1 cellular context compared by ENCODE assay signal in genomic region chr15:73826711-73827243, GRCh38.
A peak's percentile ranks its signal among the peaks of the same experiment; 100 is the strongest.
TF ChIP-seq lines count a peak whose summit lies in the region.

No MANE protein-coding gene starts in this region.

TF ChIP-seq in IMR-90, 13 proteins besides CTCF, POLR2A, EP300 and RAD21:
- peak; percentile 16; the same call in 1 of the 2 replicates for TF ChIP-seq USF2 (IDR thresholded peaks at IDR 0.05; ENCODE audit: low read depth, low read length)
- no peak for TF ChIP-seq BHLHE40 (IDR thresholded peaks at IDR 0.05; ENCODE audit: low read depth, low read length)
- TF ChIP-seq FOS (IDR thresholded peaks at IDR 0.05; ENCODE audit: low read depth, low read length), result no peak
